In the genomic region with DNA sequence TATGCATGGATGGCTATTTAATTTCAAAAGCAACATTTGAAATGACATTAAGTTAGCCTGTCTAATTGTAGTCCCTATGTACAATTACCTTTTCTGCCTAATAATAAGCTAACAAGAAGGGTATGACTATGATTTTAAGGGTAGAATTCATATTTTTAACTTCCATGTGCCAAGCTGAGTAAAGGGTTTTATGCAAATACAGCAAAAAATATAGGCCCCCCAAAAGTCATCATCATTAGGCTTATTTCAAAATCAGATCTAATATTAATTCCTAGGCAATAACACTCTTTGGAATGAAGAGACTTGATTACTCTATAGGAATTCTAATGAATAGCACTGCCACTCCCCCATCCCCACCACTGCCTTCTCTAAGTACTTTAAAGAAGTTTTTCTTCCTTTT, we compare ENCODE assay signal across 36 cellular contexts.
"Had no signal": no experiment of that assay in that cellular context is flagged by ENCODE, and none has a peak within 500 bp of the region (broad histone marks: within the 10 kb centered on the region; RNA-seq: fewer than 3 reads in every experiment).

No MANE protein-coding gene starts in this region.

- H3K36me3 ChIP-seq: MG63 had no signal

- H3K9me3 ChIP-seq: MG63 had no signal

- DNase-seq: Karpas-422, Kasumi-1, MG63, MM.1S, MV-4-11, NCI-H1048, NCI-H1092, NCI-H1092 treated with DMSO at 0.1 percent for 48 hours, NCI-H1105, NCI-H1105 treated with DMSO at 0.1 percent for 48 hours, NCI-H1417, NCI-H1417 treated with DMSO at 0.1 percent for 48 hours, NCI-H1436, NCI-H1436 treated with DMSO at 0.1 percent for 48 hours, NCI-H146, NCI-H1694, NCI-H1694 treated with DMSO at 0.1 percent for 48 hours, NCI-H187, NCI-H187 treated with DMSO at 0.1 percent for 48 hours, NCI-H1930, NCI-H2029, NCI-H2029 treated with DMSO at 0.1 percent for 48 hours, NCI-H2081, NCI-H2081 treated with DMSO at 0.1 percent for 48 hours, NCI-H2107, NCI-H2171, NCI-H2171 treated with DMSO at 0.1 percent for 48 hours, NCI-H2227 treated with DMSO at 0.1 percent for 48 hours, NCI-H226, NCI-H345, NCI-H446, NCI-H446 treated with DMSO at 0.1 percent for 48 hours, NCI-H510A, NCI-H510A treated with DMSO at 0.1 percent for 48 hours, NCI-H524, NCI-H524 treated with DMSO at 0.1 percent for 48 hours had no signal

- H3K27me3 ChIP-seq: MG63 had no signal

- H3K4me3 ChIP-seq: MG63 had no signal
